8 cellular contexts compared by ENCODE assay signal in genomic region chr1:27356628-27357280, GRCh38. TPM values are rescaled to one million over a fixed set of nuclear protein-coding genes. Genes with fewer than 3 reads are reported as not detected.
DNase-seq lines count a peak whose midpoint lies in the region; ATAC-seq and TF ChIP-seq lines count a peak whose summit lies in the region.

No MANE protein-coding gene starts in this region.

- H3K4me1 ChIP-seq in colonic mucosa (peaks cover 13% of the 10 kb centered on the region), esophagus muscularis mucosa (peaks cover 18 to 30% (median 27%) of the 10 kb centered on the region in 4 donors)

- TF ChIP-seq CTCF in GM06990 (IDR thresholded peaks at IDR 0.05; ENCODE audit: insufficient read depth, low read length, poor library complexity, severe bottlenecking) (no peak), colonic mucosa (IDR thresholded peaks at IDR 0.05) (no peak), esophagus muscularis mucosa (IDR thresholded peaks at IDR 0.05) (no peak)

- no peaks in the 10 kb centered on the region; the same call in 1 of the 2 replicates for H3K36me3 ChIP-seq in GM06990 (ENCODE audit: control insufficient read depth, insufficient read depth, low read length)
- no peaks in the 10 kb centered on the region for H3K36me3 ChIP-seq in colonic mucosa
- H3K36me3 ChIP-seq in esophagus muscularis mucosa, result peaks cover 66 to 93% (median 90%) of the 10 kb centered on the region in 4 donors

- peak; percentile 45 for ATAC-seq in sciatic nerve

- 80% methylated on average over 20 of the region's 37 CpGs for WGBS in esophagus muscularis mucosa

- peak overlapping the region; percentile 50 for H3K4me3 ChIP-seq in GM06990 (replicated peaks; ENCODE audit: low read depth, low read length)
- H3K4me3 ChIP-seq in colonic mucosa, result peak overlapping the region; percentile 14
- no peak overlapping the region for H3K4me3 ChIP-seq in esophagus muscularis mucosa

- no peak for TF ChIP-seq POLR2A in esophagus muscularis mucosa (IDR thresholded peaks at IDR 0.05; ENCODE audit: low read depth)

- DNase-seq in GM06990 (ENCODE audit: extremely low read depth, insufficient read length) (no peak), T-helper 2 cell (peak in 3 of 5 experiments; percentile 38 to 55 (median 51)), colonic mucosa (peak; percentile 90), sciatic nerve (ENCODE audit: low spot score) (no peak), HuH-7 (ENCODE audit: low spot score) (no peak), esophagus muscularis mucosa (ENCODE audit: extremely low spot score) (no peak), DMS79 treated with DMSO at 0.1 percent for 48 hours (lab: John Stamatoyannopoulos, UW) (no peak), SK-N-DZ (ENCODE audit: low spot score) (no peak)

- TF ChIP-seq EP300 in esophagus muscularis mucosa (IDR thresholded peaks at IDR 0.05), result no peak

- H3K9ac ChIP-seq in colonic mucosa (ENCODE audit: low read depth in 2 of 2, low read length in 2 of 2), result peak overlapping the region; percentile 48 to 68

- H3K9me3 ChIP-seq in colonic mucosa (no peaks in the 10 kb centered on the region), esophagus muscularis mucosa (no peaks in the 10 kb centered on the region)

- H3K27ac ChIP-seq in colonic mucosa (peak overlapping the region; percentile 26), esophagus muscularis mucosa (replicated peaks in 1 of 4) (no peak overlapping the region)

- H3K27me3 ChIP-seq in GM06990 (replicated peaks; ENCODE audit: control insufficient read depth, insufficient read depth, low read length) (no peaks in the 10 kb centered on the region), colonic mucosa (no peaks in the 10 kb centered on the region), esophagus muscularis mucosa (no peaks in the 10 kb centered on the region)

- intact Hi-C loops in colonic mucosa (cut with DNase I), result no loop called here
- intact Hi-C loops in sciatic nerve (cut with DNase I), result loop anchor here (5.0 kb wide), 1 partner anchor 36 kb away; the partner anchor contains the start of gene GPR3
- intact Hi-C loops in esophagus muscularis mucosa (cut with DNase I), result loop anchor here (1.0 to 2.0 kb wide), 2 partner anchors 32 to 56 kb away; no protein-coding TSS in a partner anchor

RNA-seq across cellular contexts. Expression of gene MAP3K6, which starts 10.0 kb away (rescaled TPM):
- total RNA-seq in colonic mucosa, result 10 to 100 TPM; 21.7 to 41.0 TPM
- total RNA-seq in sciatic nerve, result 88.4 TPM
- 10 to 100 TPM; 29.7 to 80.1 (median 55.4) TPM for total RNA-seq in esophagus muscularis mucosa
- polyA plus RNA-seq in SK-N-DZ (2014; cell fraction: cytosol; rRNA removed), result 1.1 and 1.7 TPM in 2 replicates
- 21.1 and 28.0 TPM in 2 replicates for polyA plus RNA-seq in SK-N-DZ (2014; cell fraction: nucleus; rRNA removed)

RNA-seq across cellular contexts. Expression of gene SYTL1, which starts 14.9 kb away (rescaled TPM):
- total RNA-seq in colonic mucosa, result 10 to 100 TPM; 15.6 to 17.4 TPM
- total RNA-seq in sciatic nerve, result 3.5 TPM
- 1 to 10 TPM in 2 of 4 donors, under 1 TPM in 2; 0.29 to 3.7 (median 1.5) TPM for total RNA-seq in esophagus muscularis mucosa
- polyA plus RNA-seq in SK-N-DZ (2014; cell fraction: cytosol; rRNA removed), result 0.56 and 0.86 TPM in 2 replicates
- polyA plus RNA-seq in SK-N-DZ (2014; cell fraction: nucleus; rRNA removed), result 2.0 and 5.2 TPM in 2 replicates

RNA-seq across cellular contexts. Expression of gene FCN3, which starts 17.9 kb away (rescaled TPM):
- total RNA-seq in colonic mucosa (1 to 10 TPM in 1 of 2 donors, under 1 TPM in 1; 0.42 to 1.5 TPM), sciatic nerve (1.2 TPM), esophagus muscularis mucosa (10 to 100 TPM in 2 of 4 donors, 1 to 10 TPM in 2; 2.9 to 16.6 (median 10.5) TPM)
- polyA plus RNA-seq in SK-N-DZ (2014; cell fraction: cytosol; rRNA removed), result not detected in 2 replicates
- not detected in 2 replicates for polyA plus RNA-seq in SK-N-DZ (2014; cell fraction: nucleus; rRNA removed)

RNA-seq across cellular contexts. Expression of gene CD164L2, which starts 26.4 kb away (rescaled TPM):
- total RNA-seq in colonic mucosa (1 to 10 TPM in 1 of 2 donors, under 1 TPM in 1; 0.69 to 1.7 TPM), sciatic nerve (not detected), esophagus muscularis mucosa (not detected)
- not detected in 2 replicates for polyA plus RNA-seq in SK-N-DZ (2014; cell fraction: cytosol; rRNA removed)
- polyA plus RNA-seq in SK-N-DZ (2014; cell fraction: nucleus; rRNA removed), result not detected in 2 replicates

RNA-seq across cellular contexts. Expression of gene TMEM222, which starts 34.8 kb away (rescaled TPM):
- total RNA-seq in colonic mucosa (10 to 100 TPM; 28.6 to 35.4 TPM), sciatic nerve (37.8 TPM), esophagus muscularis mucosa (10 to 100 TPM; 23.3 to 35.3 (median 31.8) TPM)
- 45.4 and 46.7 TPM in 2 replicates for polyA plus RNA-seq in SK-N-DZ (2014; cell fraction: cytosol; rRNA removed)
- 45.2 and 47.0 TPM in 2 replicates for polyA plus RNA-seq in SK-N-DZ (2014; cell fraction: nucleus; rRNA removed)

Comparison
In these comparisons a context has a peak if more than half of its experiments do, and no peak if none do; other contexts are left out.
1. DNase-seq: peak in T-helper 2 cell (3 of 5) and colonic mucosa (single experiment); none in GM06990 (single experiment), sciatic nerve (single experiment), HuH-7 (single experiment), esophagus muscularis mucosa (single experiment), DMS79 treated with DMSO at 0.1 percent for 48 hours (single experiment) and SK-N-DZ (single experiment).
2. H3K4me3 ChIP-seq: peak in GM06990 (single experiment) and colonic mucosa (single experiment); none in esophagus muscularis mucosa (0 of 4).